Comparison of ENCODE assay signal across 2 cellular contexts in the genomic region with DNA sequence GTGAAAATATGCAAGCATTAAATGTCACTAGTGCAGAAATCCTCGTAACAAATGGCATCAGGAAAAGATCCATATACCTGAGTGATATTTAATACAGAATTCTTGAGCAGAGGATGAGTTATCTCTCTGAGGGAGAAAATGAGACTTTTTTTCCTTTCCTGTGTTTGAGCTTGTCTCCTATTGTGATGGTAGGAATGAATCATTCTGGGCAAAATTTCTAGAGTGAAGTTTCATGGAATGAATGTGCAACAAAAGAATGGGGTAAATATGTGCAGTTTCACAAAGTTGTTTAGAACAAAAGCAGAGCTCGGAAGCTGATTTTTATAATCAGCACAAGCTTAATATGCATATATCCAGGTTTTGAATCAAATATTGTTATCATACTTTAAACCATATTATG.
TF ChIP-seq lines count a peak whose summit lies in the region.

No MANE protein-coding gene starts in this region.

TF ChIP-seq in A549, 52 proteins besides CTCF, POLR2A, EP300 and RAD21:
- no peak for TF ChIP-seq MYC (IDR thresholded peaks at IDR 0.05; ENCODE audit: borderline replicate concordance, low read length)
- TF ChIP-seq HOXB13 (CRISPR knock-in tag; IDR thresholded peaks at IDR 0.05; ENCODE audit: low read depth): no peak
- TF ChIP-seq GATA3 (IDR thresholded peaks at IDR 0.05; ENCODE audit: borderline replicate concordance): no peak
TF ChIP-seq in A549: peak in this region for 0.

TF ChIP-seq in GM23338, 12 proteins besides CTCF, POLR2A, EP300 and RAD21:
- TF ChIP-seq ZNF462 (CRISPR knock-in tag; IDR thresholded peaks at IDR 0.05): no peak
- no peak for TF ChIP-seq JUNB (IDR thresholded peaks at IDR 0.05; ENCODE audit: unreplicated experiment)
- TF ChIP-seq POLR2AphosphoS5 (IDR thresholded peaks at IDR 0.05; ENCODE audit: low read depth): no peak
- TF ChIP-seq EZH2 (IDR thresholded peaks at IDR 0.05; ENCODE audit: low read depth, unreplicated experiment): no peak
- TF ChIP-seq, protein P1, sequence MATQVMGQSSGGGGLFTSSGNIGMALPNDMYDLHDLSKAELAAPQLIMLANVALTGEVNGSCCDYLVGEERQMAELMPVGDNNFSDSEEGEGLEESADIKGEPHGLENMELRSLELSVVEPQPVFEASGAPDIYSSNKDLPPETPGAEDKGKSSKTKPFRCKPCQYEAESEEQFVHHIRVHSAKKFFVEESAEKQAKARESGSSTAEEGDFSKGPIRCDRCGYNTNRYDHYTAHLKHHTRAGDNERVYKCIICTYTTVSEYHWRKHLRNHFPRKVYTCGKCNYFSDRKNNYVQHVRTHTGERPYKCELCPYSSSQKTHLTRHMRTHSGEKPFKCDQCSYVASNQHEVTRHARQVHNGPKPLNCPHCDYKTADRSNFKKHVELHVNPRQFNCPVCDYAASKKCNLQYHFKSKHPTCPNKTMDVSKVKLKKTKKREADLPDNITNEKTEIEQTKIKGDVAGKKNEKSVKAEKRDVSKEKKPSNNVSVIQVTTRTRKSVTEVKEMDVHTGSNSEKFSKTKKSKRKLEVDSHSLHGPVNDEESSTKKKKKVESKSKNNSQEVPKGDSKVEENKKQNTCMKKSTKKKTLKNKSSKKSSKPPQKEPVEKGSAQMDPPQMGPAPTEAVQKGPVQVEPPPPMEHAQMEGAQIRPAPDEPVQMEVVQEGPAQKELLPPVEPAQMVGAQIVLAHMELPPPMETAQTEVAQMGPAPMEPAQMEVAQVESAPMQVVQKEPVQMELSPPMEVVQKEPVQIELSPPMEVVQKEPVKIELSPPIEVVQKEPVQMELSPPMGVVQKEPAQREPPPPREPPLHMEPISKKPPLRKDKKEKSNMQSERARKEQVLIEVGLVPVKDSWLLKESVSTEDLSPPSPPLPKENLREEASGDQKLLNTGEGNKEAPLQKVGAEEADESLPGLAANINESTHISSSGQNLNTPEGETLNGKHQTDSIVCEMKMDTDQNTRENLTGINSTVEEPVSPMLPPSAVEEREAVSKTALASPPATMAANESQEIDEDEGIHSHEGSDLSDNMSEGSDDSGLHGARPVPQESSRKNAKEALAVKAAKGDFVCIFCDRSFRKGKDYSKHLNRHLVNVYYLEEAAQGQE (IDR thresholded peaks at IDR 0.05; ENCODE audit: unreplicated experiment): no peak
- TF ChIP-seq NANOG (IDR thresholded peaks at IDR 0.05; ENCODE audit: borderline replicate concordance): no peak
- TF ChIP-seq EZH2phosphoT487 (IDR thresholded peaks at IDR 0.05; ENCODE audit: unreplicated experiment): no peak
- TF ChIP-seq STAT1 (IDR thresholded peaks at IDR 0.05; ENCODE audit: unreplicated experiment): no peak
- no peak for TF ChIP-seq CREB1 (CRISPR knock-in tag; IDR thresholded peaks at IDR 0.05; ENCODE audit: low read depth)
- TF ChIP-seq ETS1 (IDR thresholded peaks at IDR 0.05): no peak
- no peak for TF ChIP-seq ZNF114 (CRISPR knock-in tag; IDR thresholded peaks at IDR 0.05)
